8 cellular contexts compared by ENCODE assay signal in the genomic region with DNA sequence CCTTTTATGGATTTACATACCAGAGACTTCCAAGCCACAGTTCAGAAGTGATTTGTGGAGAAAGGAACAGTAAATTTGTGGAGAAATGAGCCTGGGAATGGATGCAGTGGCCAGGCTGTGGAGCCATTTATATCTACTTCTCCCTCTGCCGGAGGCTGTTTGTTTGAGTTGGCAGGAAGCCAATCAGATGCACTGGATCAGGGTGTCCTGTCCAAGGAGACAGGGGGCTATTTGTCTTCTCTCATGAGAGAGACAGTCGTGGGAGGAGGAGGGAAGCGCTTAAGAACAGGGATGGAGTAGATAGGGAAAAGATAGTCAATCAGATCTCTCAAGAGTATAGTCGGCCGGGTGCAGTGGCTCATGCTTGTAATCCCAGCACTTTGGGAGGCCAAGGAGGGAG. TPM values are rescaled to one million over a fixed set of nuclear protein-coding genes. Genes with fewer than 3 reads are reported as not detected.
A peak's percentile ranks its signal among the peaks of the same experiment; 100 is the strongest.
DNase-seq lines count a peak whose midpoint lies in the region; ATAC-seq and TF ChIP-seq lines count a peak whose summit lies in the region.

No MANE protein-coding gene starts in this region.

- no peaks in the 10 kb centered on the region for H3K4me1 ChIP-seq in suprapubic skin

- H3K27ac Mint-ChIP-seq in CD14-positive monocyte, result no peak overlapping the region

- 12% methylated on average over 5 of the region's 5 CpGs for WGBS in suprapubic skin

- no peaks in the 10 kb centered on the region for H3K36me3 ChIP-seq in suprapubic skin

- intact Hi-C loops in CD14-positive monocyte (cut with micrococcal nuclease), result no loop called here

- DNase-seq in CMK (ENCODE audit: low read depth), result peak; percentile 78
- DNase-seq in NCI-H226, result peak; percentile 41
- peak; percentile 65 for DNase-seq in dermis blood vessel endothelial cell
- peak; percentile 48 for DNase-seq in myocyte (ENCODE audit: low read depth)
- no peak for DNase-seq in CD14-positive monocyte (ENCODE audit: low spot score)
- no peak for DNase-seq in activated CD4-positive, alpha-beta T cell treated with anti-CD3 and anti-CD28 coated beads, Interleukin-2, amount 50 U/mL, for 4 hours
- DNase-seq in suprapubic skin (ENCODE audit: low spot score in 2 of 2), result no peak

- peaks cover 0 to 7% (median 0%) of the 10 kb centered on the region in 7 donors for H3K9me3 Mint-ChIP-seq in CD14-positive monocyte

- no peak overlapping the region for H3K4me3 ChIP-seq in suprapubic skin

- no peak for TF ChIP-seq CTCF in CD14-positive monocyte (IDR thresholded peaks at IDR 0.05)
- TF ChIP-seq CTCF in suprapubic skin (IDR thresholded peaks at IDR 0.05), result no peak

- no peaks in the 10 kb centered on the region for H3K36me3 Mint-ChIP-seq in CD14-positive monocyte

- peak overlapping the region in 1 of 2 donors; percentile 62 for H3K4me3 Mint-ChIP-seq in CD14-positive monocyte

- peaks cover 6% of the 10 kb centered on the region for H3K4me1 Mint-ChIP-seq in CD14-positive monocyte

- H3K9me3 ChIP-seq in suprapubic skin, result no peaks in the 10 kb centered on the region

- H3K27ac ChIP-seq in suprapubic skin, result no peak overlapping the region

- ATAC-seq in HG03442 (IDR thresholded peaks at IDR 0.05; ENCODE audit: unreplicated experiment), result no peak

- H3K27me3 Mint-ChIP-seq in CD14-positive monocyte (ENCODE audit: low read depth in 3 of 3), result peaks cover 43 to 85% (median 54%) of the 10 kb centered on the region in 3 donors

- H3K27me3 ChIP-seq in suprapubic skin, result peaks cover 51% of the 10 kb centered on the region

- no peak for TF ChIP-seq EP300 in suprapubic skin (IDR thresholded peaks at IDR 0.05)

- TF ChIP-seq POLR2A in suprapubic skin (IDR thresholded peaks at IDR 0.05), result no peak

RNA-seq across cellular contexts. Expression of a gene that starts 2.8 kb away (rescaled TPM):
- not detected in 2 replicates for total RNA-seq in dermis blood vessel endothelial cell
- total RNA-seq in myocyte, result not detected in 2 replicates
- polyA plus RNA-seq in myocyte (2012), result 0.14 TPM
- not detected for polyA plus RNA-seq in CD14-positive monocyte
- 1 to 10 TPM in 2 of 4 donors, not detected in 2; 1.0 to 2.9 TPM for total RNA-seq in suprapubic skin

RNA-seq across cellular contexts. Expression of a gene that starts 15.2 kb away (rescaled TPM):
- total RNA-seq in dermis blood vessel endothelial cell, result 16.7 and 28.2 TPM in 2 replicates
- 23.4 and 29.6 TPM in 2 replicates for total RNA-seq in myocyte
- polyA plus RNA-seq in myocyte (2012), result 26.1 TPM
- polyA plus RNA-seq in CD14-positive monocyte, result 1 to 10 TPM; 2.6 to 5.3 TPM
- 10 to 100 TPM; 15.9 to 25.1 (median 20.5) TPM for total RNA-seq in suprapubic skin

RNA-seq across cellular contexts. Expression of a gene that starts 24.9 kb away (rescaled TPM):
- total RNA-seq in dermis blood vessel endothelial cell (77.6 and 95.1 TPM in 2 replicates), myocyte (51.9 and 55.3 TPM in 2 replicates), suprapubic skin (10 to 100 TPM; 42.7 to 80.8 (median 63.3) TPM)
- 81.4 TPM for polyA plus RNA-seq in myocyte (2012)
- polyA plus RNA-seq in CD14-positive monocyte, result 10 to 100 TPM; 54.9 to 81.7 TPM

RNA-seq across cellular contexts. Expression of a gene that starts 25.5 kb away (rescaled TPM):
- not detected in 2 replicates for total RNA-seq in dermis blood vessel endothelial cell
- total RNA-seq in myocyte, result 0.11 TPM in 1 of 2 replicates, not detected in the other
- 1.0 TPM for polyA plus RNA-seq in myocyte (2012)
- not detected for polyA plus RNA-seq in CD14-positive monocyte
- total RNA-seq in suprapubic skin, result 10 to 100 TPM; 17.8 to 41.2 (median 29.4) TPM

RNA-seq across cellular contexts. Expression of a gene that starts 36.9 kb away (rescaled TPM):
- not detected in 2 replicates for total RNA-seq in dermis blood vessel endothelial cell
- 0.19 TPM in 1 of 2 replicates, not detected in the other for total RNA-seq in myocyte
- polyA plus RNA-seq in myocyte (2012), result 0.24 TPM
- under 1 TPM in 1 of 2 donors, not detected in 1; 0.14 TPM for polyA plus RNA-seq in CD14-positive monocyte
- total RNA-seq in suprapubic skin, result not detected

Comparison
In these comparisons a context has a peak if more than half of its experiments do, and no peak if none do; other contexts are left out.
1. DNase-seq: peak in CMK (single experiment), NCI-H226 (single experiment), dermis blood vessel endothelial cell (single experiment) and myocyte (single experiment); none in CD14-positive monocyte (single experiment), activated CD4-positive, alpha-beta T cell treated with anti-CD3 and anti-CD28 coated beads, Interleukin-2, amount 50 U/mL, for 4 hours (0 of 2) and suprapubic skin (0 of 2).